8 cellular contexts compared by ENCODE assay signal in the genomic region with DNA sequence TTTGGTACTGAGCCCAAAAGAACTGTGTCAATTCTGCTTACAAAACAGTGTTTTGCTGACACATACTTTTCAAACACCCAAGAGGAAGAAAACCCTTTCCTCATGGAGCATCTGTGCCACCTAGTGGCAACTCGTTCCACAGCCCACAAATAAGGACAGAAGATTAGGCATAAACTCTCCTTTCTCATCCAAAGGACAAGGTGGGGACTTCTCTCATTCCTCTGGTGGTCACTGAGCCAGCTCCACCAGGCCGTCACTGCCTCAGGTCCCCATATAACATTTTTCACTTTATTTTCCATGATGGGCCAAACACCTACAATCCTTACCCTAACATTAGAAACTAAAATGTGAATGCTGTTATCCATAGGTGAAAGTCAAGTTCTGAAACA.
DNase-seq lines count a peak whose midpoint lies in the region; ATAC-seq and TF ChIP-seq lines count a peak whose summit lies in the region.

No MANE protein-coding gene starts in this region.

- H3K36me3 ChIP-seq in ascending aorta, result peaks cover 17 to 40% of the 10 kb centered on the region in 2 donors
- H3K36me3 ChIP-seq in rectal smooth muscle tissue (ENCODE audit: control insufficient read depth, insufficient read depth, low read length), result peaks cover 19% of the 10 kb centered on the region

- peak; percentile 84 for DNase-seq in GM03348 (ENCODE audit: low spot score)
- peak; percentile 64 for DNase-seq in NCI-H1105 treated with DMSO at 0.1 percent for 48 hours (lab: John Stamatoyannopoulos, UW)
- DNase-seq in T-helper 1 cell, result peak; percentile 30 to 76 (median 58)
- DNase-seq in ascending aorta (ENCODE audit: low spot score in 2 of 2), result peak in 1 of 2 donors; percentile 93
- DNase-seq in right cardiac atrium, result peak; percentile 68 to 90 (median 83)

- H3K9ac ChIP-seq in rectal smooth muscle tissue (ENCODE audit: low read length), result no peak overlapping the region

- ATAC-seq in right cardiac atrium (peak; percentile 76 to 78), GM21723 (IDR thresholded peaks at IDR 0.05; ENCODE audit: unreplicated experiment) (no peak), HG02588 (IDR thresholded peaks at IDR 0.05; ENCODE audit: unreplicated experiment) (no peak)

- peak overlapping the region; percentile 58 to 60 for H3K27ac ChIP-seq in ascending aorta
- no peak overlapping the region for H3K27ac ChIP-seq in right cardiac atrium (ENCODE audit: low read length)
- peak overlapping the region; percentile 84 for H3K27ac ChIP-seq in rectal smooth muscle tissue (ENCODE audit: low read depth, low read length)

- H3K9me3 ChIP-seq in ascending aorta (no peaks in the 10 kb centered on the region), right cardiac atrium (ENCODE audit: control insufficient read depth, low read length) (no peaks in the 10 kb centered on the region)

- H3K27me3 ChIP-seq in ascending aorta (no peaks in the 10 kb centered on the region), right cardiac atrium (ENCODE audit: control insufficient read depth, insufficient read depth) (no peaks in the 10 kb centered on the region), rectal smooth muscle tissue (ENCODE audit: control insufficient read depth, insufficient read depth, low read length) (no peaks in the 10 kb centered on the region)

- peak; percentile 89 to 93 (median 90) for TF ChIP-seq CTCF in ascending aorta (IDR thresholded peaks at IDR 0.05)

- H3K4me1 ChIP-seq in ascending aorta (peaks cover 11 to 21% of the 10 kb centered on the region in 2 donors), right cardiac atrium (ENCODE audit: control insufficient read depth, insufficient read depth, low read length) (peaks cover 2% of the 10 kb centered on the region), rectal smooth muscle tissue (ENCODE audit: control insufficient read depth, insufficient read depth, low read length) (peaks cover 39% of the 10 kb centered on the region)

- intact Hi-C loops in ascending aorta (cut with DNase I) (loop anchor here (1.0 to 5.0 kb wide), 2 partner anchors 37 to 210 kb away; no protein-coding TSS in a partner anchor), right cardiac atrium (cut with DNase I) (loop anchor here (1.0 to 10.0 kb wide), 5 partner anchors 37 to 212 kb away; no protein-coding TSS in a partner anchor)

- H3K4me3 ChIP-seq in ascending aorta (peak overlapping the region in 1 of 2 donors; percentile 23), right cardiac atrium (ENCODE audit: low read length) (no peak overlapping the region), rectal smooth muscle tissue (ENCODE audit: low read length) (peak overlapping the region; percentile 6)

- WGBS in right cardiac atrium, result 8% methylated on average over 2 of the region's 2 CpGs

Comparison
In these comparisons a context has a peak if more than half of its experiments do, and no peak if none do; other contexts are left out.
1. ATAC-seq: peak in right cardiac atrium (2 of 2); none in GM21723 (single experiment) and HG02588 (single experiment).